ENCODE assay signal across 29 cellular contexts in the genomic region with DNA sequence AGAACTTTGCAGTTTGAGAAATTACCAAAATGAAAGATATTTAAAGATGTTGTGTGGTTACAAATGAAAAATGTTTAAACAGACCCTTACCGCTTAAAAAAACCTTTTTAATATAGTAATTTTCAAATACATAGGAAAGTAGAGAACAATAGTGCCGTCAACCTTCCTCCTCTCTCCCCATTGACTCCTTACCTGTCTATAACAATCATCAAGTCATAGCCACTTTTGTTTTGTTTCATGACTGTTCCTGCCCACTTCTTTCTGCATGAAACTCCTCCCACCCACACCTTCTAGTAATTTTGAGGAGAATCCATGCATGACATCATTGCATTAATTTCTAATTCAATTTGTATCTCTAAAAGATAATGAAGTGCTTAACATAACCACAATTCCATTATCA.
"Had no signal": no experiment of that assay in that cellular context is flagged by ENCODE, and none has a peak within 500 bp of the region (broad histone marks: within the 10 kb centered on the region; RNA-seq: fewer than 3 reads in every experiment).

No MANE protein-coding gene starts in this region.

- H3K9me3 Mint-ChIP-seq: type B pancreatic cell had no signal

- H3K9me3 ChIP-seq: suprapubic skin, testis, thoracic aorta, thyroid gland, transverse colon, upper lobe of left lung, upper lobe of right lung, uterus, vagina had no signal

- H3K27me3 ChIP-seq: stomach, suprapubic skin, testis, thyroid gland, tibial artery, tibial nerve, transverse colon, upper lobe of left lung, upper lobe of right lung, uterus, vagina had no signal

- H3K4me1 Mint-ChIP-seq: stimulated activated effector memory CD8-positive, alpha-beta T cell treated with anti-CD3 and anti-CD28 coated beads, Interleukin-12 subunit alpha, Interleukin-12 subunit beta, amount 100 ng/mL, for 72 hours had no signal

- H3K4me1 ChIP-seq: stomach, suprapubic skin, testis, tibial artery, tibial nerve, transverse colon, upper lobe of right lung, uterus, vagina had no signal

- H3K27me3 Mint-ChIP-seq: stimulated activated naive CD8-positive, alpha-beta T cell treated with anti-CD3 and anti-CD28 coated beads, Interleukin-15, amount 100 ng/mL, for 72 hours; stimulated activated naive CD8-positive, alpha-beta T cell treated with anti-CD3 and anti-CD28 coated beads, Interleukin-15, Interleukin-2, amounts not matched to agents 100 ng/mL and 50 ng/mL, for 24 hours; type B pancreatic cell had no signal

- DNase-seq: stimulated activated CD4-positive, alpha-beta T cell treated with anti-CD3 and anti-CD28 coated beads, Interleukin-2, amount 100 ng/mL, for 48 hours; stimulated activated CD4-positive, alpha-beta T cell treated with anti-CD3 and anti-CD28 coated beads, Interleukin-4, amount 100 ng/mL, for 1 hour; stimulated activated CD4-positive, alpha-beta T cell treated with anti-CD3 and anti-CD28 coated beads, Interleukin-4, amount 100 ng/mL, for 24 hours; stimulated activated CD4-positive, alpha-beta T cell treated with anti-CD3 and anti-CD28 coated beads, Interleukin-4, amount 100 ng/mL, for 4 hours; stimulated activated CD8-positive, alpha-beta memory T cell treated with anti-CD3 and anti-CD28 coated beads, Interleukin-4, amount 100 ng/mL, for 48 hours; stimulated activated naive B cell treated with anti-CD40 and anti-IgM and Interleukin-4, amounts not matched to agents 10 μg/mL and 1 μg/mL and 100 μg/mL, for 72 hours; stimulated activated naive CD4-positive, alpha-beta T cell; stimulated activated naive CD4-positive, alpha-beta T cell treated with Interleukin-2 at 50 U/mL for 16 hours; stimulated activated naive CD8-positive, alpha-beta T cell treated with anti-CD3 and anti-CD28 coated beads, Interleukin-15, amount 100 ng/mL, for 72 hours; stimulated activated naive CD8-positive, alpha-beta T cell treated with anti-CD3 and anti-CD28 coated beads, Interleukin-15, Interleukin-2, amounts not matched to agents 100 U/mL and 50 U/mL, for 24 hours; stomach; substantia nigra; testis; thyroid gland; tibial artery; transverse colon; trophoblast cell; upper lobe of right lung; uterus had no signal

- H3K4me3 ChIP-seq: stomach, suprapubic skin, testis, thoracic aorta, thyroid gland, tibial artery, tibial nerve, transverse colon, upper lobe of left lung, upper lobe of right lung, uterus, vagina had no signal

- H3K4me3 Mint-ChIP-seq: stimulated activated effector memory CD8-positive, alpha-beta T cell treated with anti-CD3 and anti-CD28 coated beads, Interleukin-12 subunit alpha, Interleukin-12 subunit beta, amount 100 ng/mL, for 72 hours; stimulated activated memory B cell treated with anti-CD40 and anti-IgM and Interleukin-4, amounts not matched to agents 10 μg/mL and 1 μg/mL and 100 μg/mL, for 72 hours; stimulated activated naive B cell treated with anti-CD40 and anti-IgM and Interleukin-4, amounts not matched to agents 10 μg/mL and 1 μg/mL and 100 μg/mL, for 72 hours; stimulated activated naive CD8-positive, alpha-beta T cell treated with anti-CD3 and anti-CD28 coated beads, Interleukin-15, amount 100 ng/mL, for 72 hours; stimulated activated naive CD8-positive, alpha-beta T cell treated with anti-CD3 and anti-CD28 coated beads, Interleukin-15, Interleukin-2, amounts not matched to agents 100 ng/mL and 50 ng/mL, for 24 hours; type B pancreatic cell had no signal

- H3K36me3 ChIP-seq: stomach, suprapubic skin, thoracic aorta, thyroid gland, tibial artery, tibial nerve, transverse colon, upper lobe of left lung, upper lobe of right lung, uterus, vagina had no signal

- FAIRE-seq: urothelium cell line had no signal

- ATAC-seq: stimulated activated naive CD8-positive, alpha-beta T cell treated with anti-CD3 and anti-CD28 coated beads, Interleukin-15, Interleukin-2, amounts not matched to agents 100 U/mL and 50 U/mL, for 24 hours; upper lobe of right lung had no signal

- H3K27ac Mint-ChIP-seq: stimulated activated effector memory CD8-positive, alpha-beta T cell treated with anti-CD3 and anti-CD28 coated beads, Interleukin-12 subunit alpha, Interleukin-12 subunit beta, amount 100 ng/mL, for 72 hours; stimulated activated memory B cell treated with anti-CD40 and anti-IgM and Interleukin-4, amounts not matched to agents 10 μg/mL and 1 μg/mL and 100 μg/mL, for 72 hours; stimulated activated naive B cell treated with anti-CD40 and anti-IgM and Interleukin-4, amounts not matched to agents 10 μg/mL and 1 μg/mL and 100 μg/mL, for 72 hours; stimulated activated naive CD8-positive, alpha-beta T cell treated with anti-CD3 and anti-CD28 coated beads, Interleukin-15, Interleukin-2, amounts not matched to agents 100 ng/mL and 50 ng/mL, for 24 hours; type B pancreatic cell had no signal

- H3K27ac ChIP-seq: stomach, suprapubic skin, testis, thoracic aorta, thyroid gland, tibial artery, tibial nerve, transverse colon, upper lobe of left lung, upper lobe of right lung, uterus, vagina had no signal

- H3K36me3 Mint-ChIP-seq: stimulated activated effector memory CD8-positive, alpha-beta T cell treated with anti-CD3 and anti-CD28 coated beads, Interleukin-12 subunit alpha, Interleukin-12 subunit beta, amount 100 ng/mL, for 72 hours; stimulated activated memory B cell treated with anti-CD40 and anti-IgM and Interleukin-4, amounts not matched to agents 10 μg/mL and 1 μg/mL and 100 μg/mL, for 72 hours; type B pancreatic cell had no signal
